Comparison of ENCODE assay signal across 14 cellular contexts in genomic region chr1:85850238-85850637, GRCh38.
DNase-seq lines count a peak whose midpoint lies in the region; ATAC-seq and TF ChIP-seq lines count a peak whose summit lies in the region.
"Had no signal": no experiment of that assay in that cellular context is flagged by ENCODE, and none has a peak within 500 bp of the region (broad histone marks: within the 10 kb centered on the region; RNA-seq: fewer than 3 reads in every experiment).

No MANE protein-coding gene starts in this region.

- intact Hi-C loops in left lung (cut with DNase I) = no loop called here

- H3K9me3 ChIP-seq in Loucy (ENCODE audit: insufficient read depth, low read depth, low read length) (no peaks in the 10 kb centered on the region), left lung (no peaks in the 10 kb centered on the region)

- H3K4me2 ChIP-seq in Loucy (ENCODE audit: low read depth, low read length, poor library complexity, severe bottlenecking) = peak overlapping the region; percentile 0

- in situ Hi-C loops in astrocyte of the spinal cord (cut with HindIII; ENCODE audit: low sequenced_read_pairs) = no loop called here

- H3K36me3 ChIP-seq in Loucy (ENCODE audit: insufficient read depth, low read length) = no peaks in the 10 kb centered on the region
- no peaks in the 10 kb centered on the region for H3K36me3 ChIP-seq in left lung

- no peak overlapping the region for H2AFZ ChIP-seq in Loucy (ENCODE audit: low read length)

- H3K9me2 ChIP-seq in Loucy (replicated peaks; ENCODE audit: low read depth, low read length) = no peaks in the 10 kb centered on the region

- TF ChIP-seq CTCF in Loucy (conservative IDR thresholded peaks at IDR 0.05; ENCODE audit: low read length) (peak; percentile 40; the same call in 1 of the 2 replicates), astrocyte of the spinal cord (IDR thresholded peaks at IDR 0.05; ENCODE audit: low read depth, low read length) (peak; percentile 57), left lung (IDR thresholded peaks at IDR 0.05) (no peak)

- no peaks in the 10 kb centered on the region for H4K20me1 ChIP-seq in Loucy (ENCODE audit: insufficient read depth, low read length, poor library complexity, severe bottlenecking)

- H3K27me3 ChIP-seq in Loucy (ENCODE audit: insufficient read depth, low read length, poor library complexity, severe bottlenecking) = no peaks in the 10 kb centered on the region
- H3K27me3 ChIP-seq in left lung = no peaks in the 10 kb centered on the region

- H3F3A ChIP-seq in Loucy (ENCODE audit: low read depth) = no peaks in the 10 kb centered on the region

- ATAC-seq in left lung (peak; percentile 77), HG03280 (IDR thresholded peaks at IDR 0.05; ENCODE audit: unreplicated experiment) (no peak)
- ATAC-seq: right cardiac atrium had no signal

- DNase-seq in DMS53 treated with DMSO at 0.1 percent for 48 hours (lab: John Stamatoyannopoulos, UW; ENCODE audit: unreplicated experiment) (peak; percentile 95), astrocyte of the spinal cord (ENCODE audit: low read depth, low spot score) (peak; percentile 93), left lung (no peak), pons (ENCODE audit: low spot score) (no peak), AML-193 (lab: John Stamatoyannopoulos, UW) (no peak)
- no peak for DNase-seq in activated CD4-positive, alpha-beta T cell treated with anti-CD3 and anti-CD28 coated beads for 4 hours
- DNase-seq: activated CD4-positive, alpha-beta T cell treated with anti-CD3 and anti-CD28 coated beads, Interleukin-2, amount 10 ng/mL, durations not matched to agents 24 days and 14 days; central memory CD4-positive, alpha-beta T cell; GF-D8; left cardiac atrium; NCI-H345; right cardiac atrium had no signal

- H3K4me1 ChIP-seq in Loucy (ENCODE audit: insufficient read depth, low read length, poor library complexity, severe bottlenecking) (peaks cover 20% of the 10 kb centered on the region), left lung (no peaks in the 10 kb centered on the region)

- no peak overlapping the region for H3K4me3 ChIP-seq in Loucy (ENCODE audit: low read length, poor library complexity, severe bottlenecking)
- H3K4me3 ChIP-seq in astrocyte of the spinal cord (ENCODE audit: low read depth, low read length) = no peak overlapping the region
- no peak overlapping the region for H3K4me3 ChIP-seq in left lung

- no peak overlapping the region for H3K9ac ChIP-seq in Loucy (ENCODE audit: low read depth, low read length, poor library complexity, severe bottlenecking)

- H3K27ac ChIP-seq in left lung = peak overlapping the region in 1 of 2 donors; percentile 29

- no peaks in the 10 kb centered on the region for H3K79me2 ChIP-seq in Loucy (ENCODE audit: insufficient read depth, low read length)

Comparison
In these comparisons a context has a peak if more than half of its experiments do, and no peak if none do; other contexts are left out.
1. DNase-seq: peak in DMS53 treated with DMSO at 0.1 percent for 48 hours (single experiment) and astrocyte of the spinal cord (single experiment); none in left lung (0 of 2), pons (single experiment), activated CD4-positive, alpha-beta T cell treated with anti-CD3 and anti-CD28 coated beads for 4 hours (0 of 2) and AML-193 (0 of 2).
2. CTCF ChIP-seq: peak in Loucy (single experiment) and astrocyte of the spinal cord (single experiment); none in left lung (0 of 2).